In the genomic region with DNA sequence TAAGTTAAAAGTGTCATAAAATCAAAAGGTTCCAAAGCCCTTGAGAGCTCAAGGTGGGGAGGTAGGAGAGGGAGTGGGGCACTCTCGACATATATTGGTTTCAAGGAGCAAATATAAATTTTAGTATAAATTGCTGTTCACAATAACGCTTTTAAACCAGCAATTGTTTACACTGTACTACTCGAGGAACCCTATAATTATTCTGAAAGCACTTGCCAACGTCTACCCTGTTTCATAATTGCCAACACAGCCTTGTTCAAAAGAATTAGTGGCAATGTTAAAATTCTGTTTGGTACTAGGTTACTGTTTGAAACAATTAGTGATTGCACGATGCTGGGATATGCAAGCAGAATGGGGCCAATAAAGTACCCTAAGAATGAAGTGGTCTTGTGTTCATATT, we compare ENCODE assay signal across 1 cellular context.
TF ChIP-seq lines count a peak whose summit lies in the region.

No MANE protein-coding gene starts in this region.

TF ChIP-seq in WTC11, 78 proteins besides CTCF, POLR2A, EP300 and RAD21 (continued from another document):
- TF ChIP-seq, protein P1, sequence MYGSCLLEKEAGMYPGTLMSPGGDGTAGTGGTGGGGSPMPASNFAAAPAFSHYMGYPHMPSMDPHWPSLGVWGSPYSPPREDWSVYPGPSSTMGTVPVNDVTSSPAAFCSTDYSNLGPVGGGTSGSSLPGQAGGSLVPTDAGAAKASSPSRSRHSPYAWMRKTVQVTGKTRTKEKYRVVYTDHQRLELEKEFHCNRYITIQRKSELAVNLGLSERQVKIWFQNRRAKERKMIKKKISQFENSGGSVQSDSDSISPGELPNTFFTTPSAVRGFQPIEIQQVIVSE (CRISPR knock-in tag; IDR thresholded peaks at IDR 0.05; ENCODE audit: borderline replicate concordance): no peak
